8 cellular contexts compared by ENCODE assay signal in genomic region chr17:68197091-68197996, GRCh38. TPM values are rescaled to one million over a fixed set of nuclear protein-coding genes. Genes with fewer than 3 reads are reported as not detected.
DNase-seq lines count a peak whose midpoint lies in the region; ATAC-seq and TF ChIP-seq lines count a peak whose summit lies in the region.

No MANE protein-coding gene starts in this region.

- TF ChIP-seq POLR2A in testis (IDR thresholded peaks at IDR 0.05): no peak

- H3K27ac ChIP-seq in testis: no peak overlapping the region

- DNase-seq in activated T-cell treated with anti-CD3 and anti-CD28 coated beads, Interleukin-2, amount 50 U/mL, for 1 hour: peak; percentile 53
- DNase-seq in activated T-cell treated with anti-CD3 and anti-CD28 coated beads for 4 hours (no peak), islet precursor cell (peak; percentile 81), testis (no peak), midbrain (lab: John Stamatoyannopoulos, UW) (no peak)
- DNase-seq in activated effector memory CD4-positive, alpha-beta T cell treated with Interleukin-2 at 50 U/mL for 16 hours: peak; percentile 41

- ATAC-seq in GM21619 (IDR thresholded peaks at IDR 0.05; ENCODE audit: unreplicated experiment): no peak
- ATAC-seq in HG02981 (IDR thresholded peaks at IDR 0.05; ENCODE audit: unreplicated experiment): no peak

- H3K4me3 ChIP-seq in testis: peak overlapping the region; percentile 21 to 41

- intact Hi-C loops in testis (cut with DNase I; ENCODE audit: low total_unique reads): no loop called here

- WGBS in testis, 2 donors: 2 to 4% methylated on average over 10 to 49 of the region's 53 CpGs

- peaks cover 40% of the 10 kb centered on the region for H3K4me1 ChIP-seq in testis

- H3K9me3 ChIP-seq in testis: no peaks in the 10 kb centered on the region

- H3K27me3 ChIP-seq in testis: no peaks in the 10 kb centered on the region

- no peaks in the 10 kb centered on the region for H3K36me3 ChIP-seq in testis (ENCODE audit: low read depth, missing control alignments)

- TF ChIP-seq CTCF in testis (IDR thresholded peaks at IDR 0.05): no peak

RNA-seq across cellular contexts. Expression of gene AMZ2, which starts 50.5 kb away (rescaled TPM):
- 100 to 1,000 TPM; 143 to 201 TPM for total RNA-seq in testis
- 457 TPM for polyA plus RNA-seq in testis (ENCODE audit: insufficient read depth, low read depth, low replicate concordance)

Comparison
In these comparisons a context has a peak if more than half of its experiments do, and no peak if none do; other contexts are left out.
1. DNase-seq: peak in activated T-cell treated with anti-CD3 and anti-CD28 coated beads, Interleukin-2, amount 50 U/mL, for 1 hour (single experiment), activated effector memory CD4-positive, alpha-beta T cell treated with Interleukin-2 at 50 U/mL for 16 hours (single experiment) and islet precursor cell (single experiment); none in activated T-cell treated with anti-CD3 and anti-CD28 coated beads for 4 hours (single experiment), testis (single experiment) and midbrain (single experiment).